ENCODE assay signal across 14 cellular contexts in the genomic region with DNA sequence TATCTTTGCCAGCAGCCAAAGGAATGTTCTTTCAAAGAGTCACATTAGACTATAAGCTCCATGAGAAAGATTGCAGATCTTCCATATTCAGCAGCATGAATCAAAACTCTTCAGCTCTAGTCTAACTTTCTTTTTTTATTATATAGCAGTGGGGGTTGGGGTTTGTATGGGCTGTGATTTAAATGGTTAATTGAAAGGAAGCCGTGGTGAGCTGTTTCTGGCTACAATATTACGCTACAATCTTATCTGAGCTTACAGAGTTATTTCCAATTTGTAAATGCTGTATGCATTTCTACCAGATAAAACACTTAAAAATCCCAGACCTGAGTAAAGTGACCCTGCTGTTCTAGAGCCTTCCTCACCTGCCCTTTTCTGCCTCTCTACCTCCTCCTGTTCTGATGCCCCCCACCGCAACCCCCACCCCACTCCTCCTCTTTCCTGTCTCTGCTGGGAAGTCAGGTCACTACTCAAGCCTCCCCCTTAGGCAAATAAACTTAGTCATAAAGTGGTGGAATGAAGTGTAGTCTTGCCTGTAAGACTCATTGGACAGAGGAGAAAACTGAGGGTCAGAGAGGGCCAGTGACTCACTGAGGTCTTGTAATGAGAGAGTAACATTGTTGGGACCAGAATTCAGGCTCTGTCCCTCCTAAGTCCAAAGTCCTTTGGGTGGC.
DNase-seq lines count a peak whose midpoint lies in the region; ATAC-seq and TF ChIP-seq lines count a peak whose summit lies in the region.
"Had no signal": no experiment of that assay in that cellular context is flagged by ENCODE, and none has a peak within 500 bp of the region (broad histone marks: within the 10 kb centered on the region; RNA-seq: fewer than 3 reads in every experiment).

No MANE protein-coding gene starts in this region.

- no peak overlapping the region for H3K27ac ChIP-seq in hepatocyte
- H3K27ac ChIP-seq: dorsolateral prefrontal cortex had no signal

- H3K27me3 ChIP-seq in hepatocyte: no peaks in the 10 kb centered on the region

- CTCF ChIA-PET in activated CD4-positive, alpha-beta T cell treated with anti-CD3 and anti-CD28 coated beads for 36 hours (lab: Charles Lee): interaction anchor here (0.6 to 2.0 kb wide), 9 partner anchors 9 to 1048 kb away, joined by 3 to 13 read pairs (median 4); no protein-coding TSS in a partner anchor

- peak overlapping the region; percentile 35 for H3K4me3 Mint-ChIP-seq in activated CD4-positive, alpha-beta T cell treated with anti-CD3 and anti-CD28 coated beads for 36 hours
- peak overlapping the region; percentile 94 for H3K4me3 Mint-ChIP-seq in activated T-helper 17 cell treated with anti-CD3 and anti-CD28 coated beads, Interleukin-2, amount 50 U/mL, for 72 hours
- peak overlapping the region; percentile 60 to 76 for H3K4me3 Mint-ChIP-seq in stimulated activated naive CD8-positive, alpha-beta T cell treated with anti-CD3 and anti-CD28 coated beads, Interleukin-15, amount 100 ng/mL, for 72 hours

- peak overlapping the region; percentile 100 for H3K27ac Mint-ChIP-seq in activated CD4-positive, alpha-beta T cell treated with anti-CD3 and anti-CD28 coated beads for 36 hours
- H3K27ac Mint-ChIP-seq in activated T-helper 17 cell treated with anti-CD3 and anti-CD28 coated beads, Interleukin-2, amount 50 U/mL, for 72 hours: peak overlapping the region; percentile 96
- H3K27ac Mint-ChIP-seq in stimulated activated naive CD8-positive, alpha-beta T cell treated with anti-CD3 and anti-CD28 coated beads, Interleukin-15, amount 100 ng/mL, for 72 hours: peak overlapping the region; percentile 80 to 98

- peaks cover 17% of the 10 kb centered on the region for H3K36me3 Mint-ChIP-seq in activated CD4-positive, alpha-beta T cell treated with anti-CD3 and anti-CD28 coated beads for 36 hours (ENCODE audit: low read depth)
- peaks cover 8% of the 10 kb centered on the region for H3K36me3 Mint-ChIP-seq in activated T-helper 17 cell treated with anti-CD3 and anti-CD28 coated beads, Interleukin-2, amount 50 U/mL, for 72 hours (ENCODE audit: low read depth)

- H2AFZ ChIP-seq in hepatocyte: no peak overlapping the region

- peaks cover 3% of the 10 kb centered on the region for H3K9me3 Mint-ChIP-seq in activated CD4-positive, alpha-beta T cell treated with anti-CD3 and anti-CD28 coated beads for 36 hours (ENCODE audit: low read depth)
- H3K9me3 Mint-ChIP-seq in activated T-helper 17 cell treated with anti-CD3 and anti-CD28 coated beads, Interleukin-2, amount 50 U/mL, for 72 hours: no peaks in the 10 kb centered on the region
- H3K9me3 Mint-ChIP-seq in stimulated activated naive CD8-positive, alpha-beta T cell treated with anti-CD3 and anti-CD28 coated beads, Interleukin-15, amount 100 ng/mL, for 72 hours: peaks cover 0 to 4% of the 10 kb centered on the region in 2 donors

- H3K4me3 ChIP-seq in hepatocyte (no peak overlapping the region), mucosa of descending colon (no peak overlapping the region)
- H3K4me3 ChIP-seq: dorsolateral prefrontal cortex, heart right ventricle had no signal

- H3K4me1 ChIP-seq in hepatocyte (ENCODE audit: insufficient read depth) (no peaks in the 10 kb centered on the region), mucosa of descending colon (ENCODE audit: low read depth) (no peaks in the 10 kb centered on the region)
- H3K4me1 ChIP-seq: heart right ventricle had no signal

- H3K27me3 Mint-ChIP-seq in activated CD4-positive, alpha-beta T cell treated with anti-CD3 and anti-CD28 coated beads for 36 hours: no peaks in the 10 kb centered on the region
- H3K27me3 Mint-ChIP-seq in activated T-helper 17 cell treated with anti-CD3 and anti-CD28 coated beads, Interleukin-2, amount 50 U/mL, for 72 hours: no peaks in the 10 kb centered on the region
- no peaks in the 10 kb centered on the region for H3K27me3 Mint-ChIP-seq in stimulated activated naive CD8-positive, alpha-beta T cell treated with anti-CD3 and anti-CD28 coated beads, Interleukin-15, amount 100 ng/mL, for 72 hours

- TF ChIP-seq CTCF in hepatocyte (IDR thresholded peaks at IDR 0.05; ENCODE audit: poor library complexity) (no peak), mucosa of descending colon (IDR thresholded peaks at IDR 0.05) (no peak), GM20000 (IDR thresholded peaks at IDR 0.05; ENCODE audit: extremely low read depth, missing control alignments) (no peak)

- DNase-seq in activated CD4-positive, alpha-beta T cell treated with anti-CD3 and anti-CD28 coated beads for 36 hours: peak; percentile 86
- no peak for DNase-seq in activated CD4-positive, alpha-beta T cell treated with anti-CD3 and anti-CD28 coated beads for 1 hour
- peak; percentile 44 for DNase-seq in hepatocyte (ENCODE audit: low spot score)
- DNase-seq in stimulated activated naive CD8-positive, alpha-beta T cell treated with anti-CD3 and anti-CD28 coated beads, Interleukin-15, amount 100 ng/mL, for 72 hours: peak in 1 of 2 donors; percentile 60
- DNase-seq in SW 1271 (lab: John Stamatoyannopoulos, UW): no peak
- no peak for DNase-seq in mucosa of descending colon
- DNase-seq in GM20000 (ENCODE audit: low spot score): no peak
- DNase-seq: 8988T, dorsolateral prefrontal cortex, heart right ventricle, mesendoderm, NCI-H1417, NCI-H774 had no signal

- no peaks in the 10 kb centered on the region for H3K9me2 ChIP-seq in hepatocyte (replicated peaks; ENCODE audit: insufficient read depth)

- H3K4me1 Mint-ChIP-seq in activated CD4-positive, alpha-beta T cell treated with anti-CD3 and anti-CD28 coated beads for 36 hours: peaks cover 96% of the 10 kb centered on the region
- H3K4me1 Mint-ChIP-seq in activated T-helper 17 cell treated with anti-CD3 and anti-CD28 coated beads, Interleukin-2, amount 50 U/mL, for 72 hours: peaks cover 70% of the 10 kb centered on the region
- H3K4me1 Mint-ChIP-seq in stimulated activated naive CD8-positive, alpha-beta T cell treated with anti-CD3 and anti-CD28 coated beads, Interleukin-15, amount 100 ng/mL, for 72 hours: peaks cover 95% of the 10 kb centered on the region

- no peaks in the 10 kb centered on the region for H3K79me2 ChIP-seq in hepatocyte

- H4K20me1 ChIP-seq in hepatocyte (ENCODE audit: insufficient read depth, poor library complexity, severe bottlenecking): no peaks in the 10 kb centered on the region

- no peaks in the 10 kb centered on the region for H3K9me3 ChIP-seq in hepatocyte (ENCODE audit: low read depth)
- no peaks in the 10 kb centered on the region for H3K9me3 ChIP-seq in mucosa of descending colon
- H3K9me3 ChIP-seq: heart right ventricle had no signal

- POLR2A ChIA-PET in activated CD4-positive, alpha-beta T cell treated with anti-CD3 and anti-CD28 coated beads for 36 hours (lab: Charles Lee): interaction anchor here (0.6 to 1.4 kb wide), 5 partner anchors 13 to 50 kb away, joined by 3 to 14 read pairs (median 6); no protein-coding TSS in a partner anchor

- WGBS in hepatocyte (ENCODE audit: low lambda C conversion rate, missing lambda C conversion rate): 54% methylated on average over 3 of the region's 3 CpGs

- H3K4me2 ChIP-seq in hepatocyte: peak overlapping the region; percentile 15

- no peaks in the 10 kb centered on the region for H3K36me3 ChIP-seq in hepatocyte (replicated peaks; ENCODE audit: insufficient read depth, low read depth)
- no peaks in the 10 kb centered on the region for H3K36me3 ChIP-seq in mucosa of descending colon (ENCODE audit: low read depth)
- H3K36me3 ChIP-seq: heart right ventricle had no signal

- ATAC-seq in activated CD4-positive, alpha-beta T cell treated with anti-CD3 and anti-CD28 coated beads for 36 hours: peak; percentile 74
- peak; percentile 84 for ATAC-seq in activated T-helper 17 cell treated with anti-CD3 and anti-CD28 coated beads, Interleukin-2, amount 50 U/mL, for 72 hours (replicated peaks)
- ATAC-seq in stimulated activated naive CD8-positive, alpha-beta T cell treated with anti-CD3 and anti-CD28 coated beads, Interleukin-15, amount 100 ng/mL, for 72 hours: peak; percentile 81
- ATAC-seq in mucosa of descending colon: no peak
- ATAC-seq: heart right ventricle had no signal

- intact Hi-C loops in activated CD4-positive, alpha-beta T cell treated with anti-CD3 and anti-CD28 coated beads for 36 hours (cut with DNase I, micrococcal nuclease): loop anchor here (1.0 to 5.0 kb wide), 5 partner anchors 13 to 1885 kb away; a partner anchor contains a TSS
- intact Hi-C loops in mucosa of descending colon (cut with DNase I, micrococcal nuclease): no loop called here

Comparison
In these comparisons a context has a peak if more than half of its experiments do, and no peak if none do; other contexts are left out.
1. DNase-seq: peak in activated CD4-positive, alpha-beta T cell treated with anti-CD3 and anti-CD28 coated beads for 36 hours (single experiment) and hepatocyte (single experiment); none in activated CD4-positive, alpha-beta T cell treated with anti-CD3 and anti-CD28 coated beads for 1 hour (single experiment), SW 1271 (0 of 2), mucosa of descending colon (0 of 3) and GM20000 (single experiment).
2. H3K4me3 Mint-ChIP-seq: peak in every context shown above with its lines; median percentile 94 in activated T-helper 17 cell treated with anti-CD3 and anti-CD28 coated beads, Interleukin-2, amount 50 U/mL, for 72 hours; 68 in stimulated activated naive CD8-positive, alpha-beta T cell treated with anti-CD3 and anti-CD28 coated beads, Interleukin-15, amount 100 ng/mL, for 72 hours; 35 in activated CD4-positive, alpha-beta T cell treated with anti-CD3 and anti-CD28 coated beads for 36 hours.
3. intact Hi-C loops: an anchor here in activated CD4-positive, alpha-beta T cell treated with anti-CD3 and anti-CD28 coated beads for 36 hours (1.0 to 5.0 kb wide); none called in mucosa of descending colon.
4. Peak in every context shown above with its lines, with median percentiles within 50 percentile points of each other: H3K27ac Mint-ChIP-seq.